8 cellular contexts compared by ENCODE assay signal in genomic region chr1:234478481-234479309, GRCh38. TPM values are rescaled to one million over a fixed set of nuclear protein-coding genes. Genes with fewer than 3 reads are reported as not detected.
A peak's percentile ranks its signal among the peaks of the same experiment; 100 is the strongest.
DNase-seq lines count a peak whose midpoint lies in the region; ATAC-seq lines count a peak whose summit lies in the region.

TARBP1 (minus strand) TSS chr1:234479179; CDS start chr1:234479103, 76 bp downstream.

- H3K27ac ChIP-seq in CD4-positive, CD25-positive, alpha-beta regulatory T cell (ENCODE audit: insufficient read depth, low read length, poor library complexity, severe bottlenecking) = peak within 1 kb of the TSS; percentile 63
- H3K27ac ChIP-seq in ectodermal cell (ENCODE audit: insufficient read depth, low read depth, low read length, poor library complexity, severe bottlenecking) = peak within 1 kb of the TSS; percentile 45

- CTCF ChIA-PET in activated CD4-positive, alpha-beta memory T cell treated with anti-CD3 and anti-CD28 coated beads, Interleukin-2, amount 10 ng/mL, durations not matched to agents 7 days and 5 days (lab: Charles Lee) = interaction anchor here (1.1 to 1.7 kb wide), 3 partner anchors 105 to 938 kb away, joined by 3 to 9 read pairs (median 3); partner anchors contain the start of gene COA6

- POLR2A ChIA-PET in activated CD4-positive, alpha-beta memory T cell treated with anti-CD3 and anti-CD28 coated beads, Interleukin-2, amount 10 ng/mL, durations not matched to agents 7 days and 5 days (lab: Charles Lee) = interaction anchor here (0.6 to 3.7 kb wide), 25 partner anchors 8 to 1026 kb away, joined by 3 to 21 read pairs (median 4); partner anchors contain the start of genes ARID4B, B3GALNT2, COA6 and GGPS1

- no peaks in the 10 kb centered on the region for H3K36me3 Mint-ChIP-seq in CD4-positive, CD25-positive, alpha-beta regulatory T cell
- H3K36me3 Mint-ChIP-seq in activated CD4-positive, alpha-beta memory T cell treated with anti-CD3 and anti-CD28 coated beads, Interleukin-2, amount 10 ng/mL, durations not matched to agents 7 days and 5 days (ENCODE audit: low read depth) = peaks cover 4% of the 10 kb centered on the region

- H3K9me3 ChIP-seq in CD4-positive, CD25-positive, alpha-beta regulatory T cell (ENCODE audit: control insufficient read depth in 2 of 2, low read length in 2 of 2) = no peaks in the 10 kb centered on the region
- H3K9me3 ChIP-seq in ectodermal cell (ENCODE audit: control insufficient read depth, low read length) = no peaks in the 10 kb centered on the region

- H3K4me1 ChIP-seq in CD4-positive, CD25-positive, alpha-beta regulatory T cell (ENCODE audit: control insufficient read depth, insufficient read depth, low read length, poor library complexity, severe bottlenecking) = peaks cover 8% of the 10 kb centered on the region
- H3K4me1 ChIP-seq in ectodermal cell (ENCODE audit: control insufficient read depth, insufficient read depth, low read length) = peaks cover 9% of the 10 kb centered on the region

- H3K27me3 Mint-ChIP-seq in CD4-positive, CD25-positive, alpha-beta regulatory T cell = peaks cover 18% of the 10 kb centered on the region
- H3K27me3 Mint-ChIP-seq in activated CD4-positive, alpha-beta memory T cell treated with anti-CD3 and anti-CD28 coated beads, Interleukin-2, amount 10 ng/mL, durations not matched to agents 7 days and 5 days = peaks cover 10% of the 10 kb centered on the region

- DNase-seq in CD4-positive, CD25-positive, alpha-beta regulatory T cell = peak; percentile 44 to 87 (median 79)
- DNase-seq in NCI-H748 (lab: John Stamatoyannopoulos, UW; ENCODE audit: unreplicated experiment) = peak; percentile 84
- peak; percentile 76 for DNase-seq in activated CD4-positive, alpha-beta memory T cell treated with anti-CD3 and anti-CD28 coated beads, Interleukin-2, amount 10 ng/mL, durations not matched to agents 7 days and 5 days
- peak; percentile 86 to 88 for DNase-seq in lung microvascular endothelial cell (ENCODE audit: low read depth in 2 of 2)
- peak; percentile 46 to 68 (median 53) for DNase-seq in stimulated activated CD4-positive, alpha-beta T cell treated with anti-CD3 and anti-CD28 coated beads, TNF-alpha, amount 100 ng/mL, for 48 hours (ENCODE audit: low read depth in 3 of 3)

- H3K27me3 ChIP-seq in CD4-positive, CD25-positive, alpha-beta regulatory T cell (ENCODE audit: control insufficient read depth, insufficient read depth, low read length) = peaks cover 6% of the 10 kb centered on the region
- no peaks in the 10 kb centered on the region for H3K27me3 ChIP-seq in ectodermal cell (ENCODE audit: control insufficient read depth, insufficient read depth, low read length, poor library complexity, severe bottlenecking)

- peak within 1 kb of the TSS; percentile 81 for H3K4me3 ChIP-seq in CD4-positive, CD25-positive, alpha-beta regulatory T cell (ENCODE audit: low read depth, low read length)
- H3K4me3 ChIP-seq in ectodermal cell (ENCODE audit: insufficient read depth, low read depth, low read length) = peak within 1 kb of the TSS; percentile 65

- peak within 1 kb of the TSS; percentile 88 to 96 (median 92) for H3K4me3 Mint-ChIP-seq in CD4-positive, CD25-positive, alpha-beta regulatory T cell
- H3K4me3 Mint-ChIP-seq in activated CD4-positive, alpha-beta memory T cell treated with anti-CD3 and anti-CD28 coated beads, Interleukin-2, amount 10 ng/mL, durations not matched to agents 7 days and 5 days = peak within 1 kb of the TSS; percentile 78

- no peaks in the 10 kb centered on the region for H3K9me3 Mint-ChIP-seq in CD4-positive, CD25-positive, alpha-beta regulatory T cell
- no peaks in the 10 kb centered on the region for H3K9me3 Mint-ChIP-seq in activated CD4-positive, alpha-beta memory T cell treated with anti-CD3 and anti-CD28 coated beads, Interleukin-2, amount 10 ng/mL, durations not matched to agents 7 days and 5 days

- H3K36me3 ChIP-seq in CD4-positive, CD25-positive, alpha-beta regulatory T cell (ENCODE audit: control insufficient read depth, insufficient read depth, low read length) = no peaks in the 10 kb centered on the region
- H3K36me3 ChIP-seq in ectodermal cell (ENCODE audit: control insufficient read depth, insufficient read depth, low read length) = no peaks in the 10 kb centered on the region

- peaks cover 10 to 42% (median 20%) of the 10 kb centered on the region in 4 donors for H3K4me1 Mint-ChIP-seq in CD4-positive, CD25-positive, alpha-beta regulatory T cell
- peaks cover 37% of the 10 kb centered on the region for H3K4me1 Mint-ChIP-seq in activated CD4-positive, alpha-beta memory T cell treated with anti-CD3 and anti-CD28 coated beads, Interleukin-2, amount 10 ng/mL, durations not matched to agents 7 days and 5 days

- ATAC-seq in CD4-positive, CD25-positive, alpha-beta regulatory T cell (ENCODE audit: low read depth in 2 of 2) = peak; percentile 65 to 70
- ATAC-seq in GM19328 (IDR thresholded peaks at IDR 0.05; ENCODE audit: unreplicated experiment) (peak; percentile 67), HG03460 (IDR thresholded peaks at IDR 0.05; ENCODE audit: unreplicated experiment) (peak; percentile 58)

- 0% methylated on average over 122 of the region's 122 CpGs for WGBS in ectodermal cell, 2 experiments

- H3K27ac Mint-ChIP-seq in CD4-positive, CD25-positive, alpha-beta regulatory T cell = peak within 1 kb of the TSS; percentile 64 to 90 (median 90)
- H3K27ac Mint-ChIP-seq in activated CD4-positive, alpha-beta memory T cell treated with anti-CD3 and anti-CD28 coated beads, Interleukin-2, amount 10 ng/mL, durations not matched to agents 7 days and 5 days = peak within 1 kb of the TSS; percentile 59

RNA-seq across cellular contexts. Expression of gene TARBP1, which starts in this region (rescaled TPM):
- 30.0 TPM for total RNA-seq in CD4-positive, CD25-positive, alpha-beta regulatory T cell
- 10 to 100 TPM in 1 of 4 donors, 1 to 10 TPM in 3; 6.9 to 10.4 (median 8.8) TPM for polyA plus RNA-seq in CD4-positive, CD25-positive, alpha-beta regulatory T cell
- 10 to 100 TPM; 24.8 to 25.0 TPM for total RNA-seq in activated CD4-positive, alpha-beta memory T cell treated with anti-CD3 and anti-CD28 coated beads, Interleukin-2, amount 10 ng/mL, durations not matched to agents 7 days and 5 days
- polyA plus RNA-seq in ectodermal cell (2013, experiment 1 of 4) = 75.6 TPM
- 74.6 TPM for polyA plus RNA-seq in ectodermal cell (2013, experiment 2 of 4)
- polyA plus RNA-seq in ectodermal cell (2013, experiment 3 of 4) = 52.5 TPM
- 63.0 TPM for polyA plus RNA-seq in ectodermal cell (2013, experiment 4 of 4)
- total RNA-seq in lung microvascular endothelial cell = 10.7 and 13.5 TPM in 2 replicates

Comparison
In these comparisons a context has a peak if more than half of its experiments do, and no peak if none do; other contexts are left out.
1. Peak in every context shown above with its lines: DNase-seq, ATAC-seq, H3K4me3 ChIP-seq and H3K27ac ChIP-seq.